12 cellular contexts compared by ENCODE assay signal in genomic region chr12:51751657-51752056, GRCh38.
A peak's percentile ranks its signal among the peaks of the same experiment; 100 is the strongest.
DNase-seq lines count a peak whose midpoint lies in the region; ATAC-seq and TF ChIP-seq lines count a peak whose summit lies in the region.
"Had no signal": no experiment of that assay in that cellular context is flagged by ENCODE, and none has a peak within 500 bp of the region (broad histone marks: within the 10 kb centered on the region; RNA-seq: fewer than 3 reads in every experiment).

No MANE protein-coding gene starts in this region.

- H3K9me3 Mint-ChIP-seq in dendritic cell treated with granulocyte-macrophage colony-stimulating factor and Interleukin-4, amounts not matched to agents 40 ng/mL and 50 ng/mL, for 4 days: no peaks in the 10 kb centered on the region
- H3K9me3 Mint-ChIP-seq: activated naive CD4-positive, alpha-beta T cell treated with anti-CD3 and anti-CD28 coated beads, Interleukin-2, amount 50 U/mL, for 24 hours had no signal

- H3K36me3 ChIP-seq in left lung (no peaks in the 10 kb centered on the region), stomach smooth muscle (ENCODE audit: control insufficient read depth in 2 of 2, insufficient read depth in 2 of 2, low read length in 2 of 2) (no peaks in the 10 kb centered on the region)

- no peak overlapping the region for H3K4me3 Mint-ChIP-seq in dendritic cell treated with granulocyte-macrophage colony-stimulating factor and Interleukin-4, amounts not matched to agents 40 ng/mL and 50 ng/mL, for 4 days
- H3K4me3 Mint-ChIP-seq: activated naive CD4-positive, alpha-beta T cell treated with anti-CD3 and anti-CD28 coated beads, Interleukin-2, amount 50 U/mL, for 24 hours had no signal

- no peak overlapping the region for H3K9ac ChIP-seq in stomach smooth muscle (ENCODE audit: low read length in 2 of 2)

- H3K27ac Mint-ChIP-seq in dendritic cell treated with granulocyte-macrophage colony-stimulating factor and Interleukin-4, amounts not matched to agents 40 ng/mL and 50 ng/mL, for 4 days: peak overlapping the region; percentile 74
- H3K27ac Mint-ChIP-seq: activated naive CD4-positive, alpha-beta T cell treated with anti-CD3 and anti-CD28 coated beads, Interleukin-2, amount 50 U/mL, for 24 hours had no signal

- DNase-seq in NCI-H1694 treated with DMSO at 0.1 percent for 48 hours (lab: John Stamatoyannopoulos, UW) (peak; percentile 17), left lung (no peak), NCI-H510A (lab: John Stamatoyannopoulos, UW) (no peak), AML-193 (lab: John Stamatoyannopoulos, UW) (no peak), iPS-NIHi7 (ENCODE audit: extremely low spot score) (no peak), NCI-H2081 (lab: John Stamatoyannopoulos, UW) (no peak)
- DNase-seq: glutamatergic neuron, NCI-H2171 treated with DMSO at 0.1 percent for 48 hours, T1000 had no signal

- ATAC-seq in left lung: peak; percentile 46

- TF ChIP-seq CTCF in left lung (IDR thresholded peaks at IDR 0.05): no peak

- peaks cover 45% of the 10 kb centered on the region for H3K4me1 Mint-ChIP-seq in dendritic cell treated with granulocyte-macrophage colony-stimulating factor and Interleukin-4, amounts not matched to agents 40 ng/mL and 50 ng/mL, for 4 days (ENCODE audit: low read depth)
- H3K4me1 Mint-ChIP-seq: activated naive CD4-positive, alpha-beta T cell treated with anti-CD3 and anti-CD28 coated beads, Interleukin-2, amount 50 U/mL, for 24 hours had no signal

- H3K4me1 ChIP-seq in left lung (no peaks in the 10 kb centered on the region), stomach smooth muscle (ENCODE audit: control insufficient read depth, insufficient read depth, low read length) (peaks cover 4% of the 10 kb centered on the region)

- H3K9me3 ChIP-seq in left lung: no peaks in the 10 kb centered on the region
- no peaks in the 10 kb centered on the region for H3K9me3 ChIP-seq in stomach smooth muscle (ENCODE audit: control insufficient read depth in 2 of 2, low read length in 2 of 2)

- intact Hi-C loops in dendritic cell treated with granulocyte-macrophage colony-stimulating factor and Interleukin-4, amounts not matched to agents 40 ng/mL and 50 ng/mL, for 4 days (cut with micrococcal nuclease): no loop called here
- intact Hi-C loops in left lung (cut with DNase I): no loop called here

- H3K27ac ChIP-seq in left lung (no peak overlapping the region), stomach smooth muscle (ENCODE audit: low read length) (peak overlapping the region; percentile 70)

- peaks cover 4% of the 10 kb centered on the region for H3K27me3 Mint-ChIP-seq in dendritic cell treated with granulocyte-macrophage colony-stimulating factor and Interleukin-4, amounts not matched to agents 40 ng/mL and 50 ng/mL, for 4 days

- H3K4me3 ChIP-seq in left lung (no peak overlapping the region), stomach smooth muscle (ENCODE audit: low read length in 2 of 2) (no peak overlapping the region)

- H3K36me3 Mint-ChIP-seq in dendritic cell treated with granulocyte-macrophage colony-stimulating factor and Interleukin-4, amounts not matched to agents 40 ng/mL and 50 ng/mL, for 4 days (ENCODE audit: low read depth): no peaks in the 10 kb centered on the region
- H3K36me3 Mint-ChIP-seq: activated naive CD4-positive, alpha-beta T cell treated with anti-CD3 and anti-CD28 coated beads, Interleukin-2, amount 50 U/mL, for 24 hours had no signal

- H3K27me3 ChIP-seq in left lung (no peaks in the 10 kb centered on the region), stomach smooth muscle (ENCODE audit: control insufficient read depth in 1 of 2, insufficient read depth in 2 of 2, low read length in 2 of 2) (no peaks in the 10 kb centered on the region)
